Comparison of ENCODE assay signal across 31 cellular contexts in genomic region chr2:101993772-101994171, GRCh38. TPM values are rescaled to one million over a fixed set of nuclear protein-coding genes. Genes with fewer than 3 reads are reported as not detected.
"Had no signal": no experiment of that assay in that cellular context is flagged by ENCODE, and none has a peak within 500 bp of the region (broad histone marks: within the 10 kb centered on the region; RNA-seq: fewer than 3 reads in every experiment).

No MANE protein-coding gene starts in this region.

- H3K27me3 ChIP-seq: colonic mucosa, hepatocyte, left lung, right atrium auricular region, stomach, testis had no signal

- H3K4me3 Mint-ChIP-seq: central memory CD8-positive, alpha-beta T cell; mesothelial cell of epicardium; naive thymus-derived CD8-positive, alpha-beta T cell; stimulated activated effector memory CD8-positive, alpha-beta T cell treated with anti-CD3 and anti-CD28 coated beads, Interleukin-12 subunit alpha, Interleukin-12 subunit beta, amount 100 ng/mL, for 72 hours; type B pancreatic cell had no signal

- H3K36me3 ChIP-seq: colonic mucosa, esophagus muscularis mucosa, gastroesophageal sphincter, heart left ventricle, right atrium auricular region, stomach, tibial artery had no signal

- H3K27ac ChIP-seq: colonic mucosa, esophagus muscularis mucosa, gastroesophageal sphincter, heart left ventricle, hepatocyte, parathyroid adenoma, right atrium auricular region, testis, tibial artery had no signal

- ATAC-seq: gastroesophageal sphincter; heart left ventricle; left cardiac atrium; left lung; naive thymus-derived CD8-positive, alpha-beta T cell; sciatic nerve; stimulated activated effector memory CD8-positive, alpha-beta T cell treated with anti-CD3 and anti-CD28 coated beads, Interleukin-12 subunit alpha, Interleukin-12 subunit beta, amount 100 ng/mL, for 72 hours had no signal

- H3K4me3 ChIP-seq: colonic mucosa, esophagus muscularis mucosa, gastroesophageal sphincter, heart left ventricle, hepatocyte, right atrium auricular region, smooth muscle cell, testis, tibial artery had no signal

- DNase-seq: colonic mucosa; dermis blood vessel endothelial cell; effector memory CD4-positive, alpha-beta T cell; foreskin fibroblast; heart left ventricle; left cardiac atrium; left lung; mesenchymal stem cell; naive thymus-derived CD8-positive, alpha-beta T cell; stimulated activated CD4-positive, alpha-beta T cell treated with anti-CD3 and anti-CD28 coated beads, Interleukin-2, amount 100 ng/mL, for 24 hours; stimulated activated CD4-positive, alpha-beta T cell treated with anti-CD3 and anti-CD28 coated beads, Interleukin-4, amount 100 ng/mL, for 24 hours; stimulated activated naive CD4-positive, alpha-beta T cell treated with Interleukin-2 at 50 U/mL for 16 hours; stomach; testis; tibial artery had no signal

- H3K36me3 Mint-ChIP-seq: mesothelial cell of epicardium; naive thymus-derived CD8-positive, alpha-beta T cell; stimulated activated effector memory CD8-positive, alpha-beta T cell treated with anti-CD3 and anti-CD28 coated beads, Interleukin-12 subunit alpha, Interleukin-12 subunit beta, amount 100 ng/mL, for 72 hours; type B pancreatic cell had no signal

- H3K4me1 ChIP-seq: colonic mucosa, gastroesophageal sphincter, right atrium auricular region, testis, tibial artery had no signal

- H3K27ac Mint-ChIP-seq: mesothelial cell of epicardium; progenitor cell of endocrine pancreas; stimulated activated effector memory CD8-positive, alpha-beta T cell treated with anti-CD3 and anti-CD28 coated beads, Interleukin-12 subunit alpha, Interleukin-12 subunit beta, amount 100 ng/mL, for 72 hours; type B pancreatic cell had no signal

- H3K9me3 ChIP-seq: colonic mucosa, esophagus muscularis mucosa, gastroesophageal sphincter, heart left ventricle, left lung, right atrium auricular region, stomach, testis, tibial artery had no signal

- H3K9me3 Mint-ChIP-seq: central memory CD8-positive, alpha-beta T cell; mesothelial cell of epicardium; naive thymus-derived CD8-positive, alpha-beta T cell; stimulated activated effector memory CD8-positive, alpha-beta T cell treated with anti-CD3 and anti-CD28 coated beads, Interleukin-12 subunit alpha, Interleukin-12 subunit beta, amount 100 ng/mL, for 72 hours; type B pancreatic cell had no signal

RNA-seq across cellular contexts. Expression of gene IL1R2, which starts 2.0 kb away (rescaled TPM):
- total RNA-seq: chondrocyte; endothelial cell of umbilical vein; mesothelial cell of epicardium; myocyte; naive thymus-derived CD8-positive, alpha-beta T cell; progenitor cell of endocrine pancreas had no signal
- polyA plus RNA-seq: endothelial cell of umbilical vein; naive thymus-derived CD8-positive, alpha-beta T cell; neural cell had no signal
